In the genomic region with DNA sequence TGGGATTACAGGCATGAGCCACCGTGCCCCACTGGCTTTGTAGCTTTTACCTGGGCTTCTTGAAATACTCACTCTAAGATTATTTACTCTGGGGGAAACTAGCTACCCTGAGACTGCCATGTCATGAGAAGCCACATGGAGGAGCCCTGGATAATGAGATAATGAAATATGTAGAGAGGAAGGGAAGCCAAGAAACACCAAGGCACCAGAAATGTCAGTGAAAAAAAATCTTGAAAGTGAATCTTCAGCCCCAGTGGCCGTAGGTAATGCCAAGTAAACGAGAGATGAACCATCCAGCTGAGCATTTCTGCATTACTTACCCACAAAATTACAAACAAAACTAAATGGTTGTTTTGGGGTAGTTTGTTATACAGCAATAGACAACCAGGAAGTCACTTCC, we compare ENCODE assay signal across 1 cellular context.
TF ChIP-seq lines count a peak whose summit lies in the region.

No MANE protein-coding gene starts in this region.

TF ChIP-seq in WTC11, 78 proteins besides CTCF, POLR2A, EP300 and RAD21:
- TF ChIP-seq, protein P1, sequence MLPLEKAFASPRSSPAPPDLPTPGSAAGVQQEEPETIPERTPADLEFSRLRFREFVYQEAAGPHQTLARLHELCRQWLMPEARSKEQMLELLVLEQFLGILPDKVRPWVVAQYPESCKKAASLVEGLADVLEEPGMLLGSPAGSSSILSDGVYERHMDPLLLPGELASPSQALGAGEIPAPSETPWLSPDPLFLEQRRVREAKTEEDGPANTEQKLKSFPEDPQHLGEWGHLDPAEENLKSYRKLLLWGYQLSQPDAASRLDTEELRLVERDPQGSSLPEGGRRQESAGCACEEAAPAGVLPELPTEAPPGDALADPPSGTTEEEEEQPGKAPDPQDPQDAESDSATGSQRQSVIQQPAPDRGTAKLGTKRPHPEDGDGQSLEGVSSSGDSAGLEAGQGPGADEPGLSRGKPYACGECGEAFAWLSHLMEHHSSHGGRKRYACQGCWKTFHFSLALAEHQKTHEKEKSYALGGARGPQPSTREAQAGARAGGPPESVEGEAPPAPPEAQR (CRISPR knock-in tag; IDR thresholded peaks at IDR 0.05): no peak
- TF ChIP-seq SMAD3 (CRISPR knock-in tag; IDR thresholded peaks at IDR 0.05; ENCODE audit: borderline replicate concordance) (no peak), IRF2 (CRISPR knock-in tag; IDR thresholded peaks at IDR 0.05; ENCODE audit: borderline replicate concordance, low read depth) (no peak), AR (CRISPR knock-in tag; IDR thresholded peaks at IDR 0.05) (no peak), E2F4 (CRISPR knock-in tag; IDR thresholded peaks at IDR 0.05; ENCODE audit: borderline replicate concordance, low read depth) (no peak), ARID4B (CRISPR knock-in tag; IDR thresholded peaks at IDR 0.05; ENCODE audit: borderline replicate concordance) (no peak)
- TF ChIP-seq, protein P2, sequence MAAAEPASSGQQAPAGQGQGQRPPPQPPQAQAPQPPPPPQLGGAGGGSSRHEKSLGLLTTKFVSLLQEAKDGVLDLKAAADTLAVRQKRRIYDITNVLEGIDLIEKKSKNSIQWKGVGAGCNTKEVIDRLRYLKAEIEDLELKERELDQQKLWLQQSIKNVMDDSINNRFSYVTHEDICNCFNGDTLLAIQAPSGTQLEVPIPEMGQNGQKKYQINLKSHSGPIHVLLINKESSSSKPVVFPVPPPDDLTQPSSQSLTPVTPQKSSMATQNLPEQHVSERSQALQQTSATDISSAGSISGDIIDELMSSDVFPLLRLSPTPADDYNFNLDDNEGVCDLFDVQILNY (CRISPR knock-in tag; IDR thresholded peaks at IDR 0.05): no peak
